ENCODE assay signal across 16 cellular contexts in genomic region chr2:238005528-238005927, GRCh38. TPM values are rescaled to one million over a fixed set of nuclear protein-coding genes. Genes with fewer than 3 reads are reported as not detected.
DNase-seq lines count a peak whose midpoint lies in the region; ATAC-seq and FAIRE-seq lines count a peak whose summit lies in the region.
"Had no signal": no experiment of that assay in that cellular context is flagged by ENCODE, and none has a peak within 500 bp of the region (broad histone marks: within the 10 kb centered on the region; RNA-seq: fewer than 3 reads in every experiment).

No MANE protein-coding gene starts in this region.

- H3K9me3 Mint-ChIP-seq in activated CD4-positive, alpha-beta T cell treated with anti-CD3 and anti-CD28 coated beads, Interleukin-2, amount 10 ng/mL, durations not matched to agents 24 days and 14 days: peaks cover 7% of the 10 kb centered on the region
- no peaks in the 10 kb centered on the region for H3K9me3 Mint-ChIP-seq in activated T-helper 2 cell treated with anti-CD3 and anti-CD28 coated beads, Interferon-gamma antibody, Interleukin-2, Interleukin-4, amounts not matched to agents 10 μg/mL and 5 μg/mL and 100 μg/mL, durations not matched to agents 14 hours and 24 hours and 36 hours
- H3K9me3 Mint-ChIP-seq in T-cell: no peaks in the 10 kb centered on the region

- no peaks in the 10 kb centered on the region for H3K27me3 Mint-ChIP-seq in activated CD4-positive, alpha-beta T cell treated with anti-CD3 and anti-CD28 coated beads, Interleukin-2, amount 10 ng/mL, durations not matched to agents 24 days and 14 days
- H3K27me3 Mint-ChIP-seq in activated T-helper 2 cell treated with anti-CD3 and anti-CD28 coated beads, Interferon-gamma antibody, Interleukin-2, Interleukin-4, amounts not matched to agents 10 μg/mL and 5 μg/mL and 100 μg/mL, durations not matched to agents 14 hours and 24 hours and 36 hours (ENCODE audit: low read depth): no peaks in the 10 kb centered on the region
- H3K27me3 Mint-ChIP-seq in T-cell: no peaks in the 10 kb centered on the region

- H3K4me3 Mint-ChIP-seq in activated CD4-positive, alpha-beta T cell treated with anti-CD3 and anti-CD28 coated beads, Interleukin-2, amount 10 ng/mL, durations not matched to agents 24 days and 14 days: peak overlapping the region; percentile 3
- no peak overlapping the region for H3K4me3 Mint-ChIP-seq in activated T-helper 2 cell treated with anti-CD3 and anti-CD28 coated beads, Interferon-gamma antibody, Interleukin-2, Interleukin-4, amounts not matched to agents 10 μg/mL and 5 μg/mL and 100 μg/mL, durations not matched to agents 14 hours and 24 hours and 36 hours (ENCODE audit: low read depth)
- no peak overlapping the region for H3K4me3 Mint-ChIP-seq in T-cell

- H3K27me3 ChIP-seq in small intestine (ENCODE audit: control insufficient read depth in 2 of 2, insufficient read depth in 2 of 2, low read length in 2 of 2): no peaks in the 10 kb centered on the region
- H3K27me3 ChIP-seq: Peyer's patch had no signal

- CTCF ChIA-PET in T-cell (lab: Charles Lee): no interaction called here

- WGBS in small intestine, 3 donors: 21 to 50% (median 50%) methylated on average over 1 of the region's 1 CpG

- POLR2A ChIA-PET in T-cell (lab: Charles Lee): no interaction called here

- H3K36me3 Mint-ChIP-seq in activated CD4-positive, alpha-beta T cell treated with anti-CD3 and anti-CD28 coated beads, Interleukin-2, amount 10 ng/mL, durations not matched to agents 24 days and 14 days (ENCODE audit: low read depth): peaks cover 58% of the 10 kb centered on the region
- H3K36me3 Mint-ChIP-seq in activated T-helper 2 cell treated with anti-CD3 and anti-CD28 coated beads, Interferon-gamma antibody, Interleukin-2, Interleukin-4, amounts not matched to agents 10 μg/mL and 5 μg/mL and 100 μg/mL, durations not matched to agents 14 hours and 24 hours and 36 hours (ENCODE audit: low read depth): peaks cover 71% of the 10 kb centered on the region
- peaks cover 37% of the 10 kb centered on the region for H3K36me3 Mint-ChIP-seq in T-cell

- H3K36me3 ChIP-seq in small intestine (ENCODE audit: control insufficient read depth in 2 of 2, insufficient read depth in 2 of 2, low read length in 2 of 2): peaks cover 0 to 2% of the 10 kb centered on the region in 2 donors
- H3K36me3 ChIP-seq: HAP-1 had no signal

- H3K4me3 ChIP-seq in small intestine (ENCODE audit: low read depth in 1 of 2, low read length in 2 of 2): no peak overlapping the region
- H3K4me3 ChIP-seq: A549, HAP-1, Peyer's patch had no signal

- intact Hi-C loops in activated CD4-positive, alpha-beta T cell treated with anti-CD3 and anti-CD28 coated beads, Interleukin-2, amount 10 ng/mL, durations not matched to agents 24 days and 14 days (cut with micrococcal nuclease): loop anchor here (10.0 kb wide), 1 partner anchor 571 kb away; no protein-coding TSS in a partner anchor
- intact Hi-C loops in activated T-helper 2 cell treated with anti-CD3 and anti-CD28 coated beads, Interferon-gamma antibody, Interleukin-2, Interleukin-4, amounts not matched to agents 10 μg/mL and 5 μg/mL and 100 μg/mL, durations not matched to agents 14 hours and 24 hours and 36 hours (cut with micrococcal nuclease): loop anchor here (5.0 kb wide), 1 partner anchor 108 kb away; no protein-coding TSS in a partner anchor
- intact Hi-C loops in cardiac septum (cut with DNase I): no loop called here

- no peaks in the 10 kb centered on the region for H3K9me3 ChIP-seq in small intestine (ENCODE audit: control insufficient read depth, low read depth)
- H3K9me3 ChIP-seq: A549, HAP-1, Peyer's patch had no signal

- ATAC-seq in esophagus mucosa (peak; percentile 93), T-cell (replicated peaks in 1 of 4) (no peak)
- ATAC-seq: A549 had no signal

- no peaks in the 10 kb centered on the region for H3K4me1 ChIP-seq in small intestine (ENCODE audit: control insufficient read depth in 2 of 2, insufficient read depth in 1 of 2, low read depth in 1 of 2, low read length in 1 of 2)
- H3K4me1 ChIP-seq: A549, HAP-1, Peyer's patch had no signal

- peak overlapping the region; percentile 83 for H3K27ac Mint-ChIP-seq in activated CD4-positive, alpha-beta T cell treated with anti-CD3 and anti-CD28 coated beads, Interleukin-2, amount 10 ng/mL, durations not matched to agents 24 days and 14 days
- peak overlapping the region; percentile 80 for H3K27ac Mint-ChIP-seq in activated T-helper 2 cell treated with anti-CD3 and anti-CD28 coated beads, Interferon-gamma antibody, Interleukin-2, Interleukin-4, amounts not matched to agents 10 μg/mL and 5 μg/mL and 100 μg/mL, durations not matched to agents 14 hours and 24 hours and 36 hours
- H3K27ac Mint-ChIP-seq in T-cell: no peak overlapping the region

- H3K27ac ChIP-seq in small intestine (ENCODE audit: low read depth in 1 of 2, low read length in 1 of 2): no peak overlapping the region
- H3K27ac ChIP-seq: A549, C4-2B, Peyer's patch had no signal

- no peak for DNase-seq in activated CD4-positive, alpha-beta T cell treated with anti-CD3 and anti-CD28 coated beads, Interleukin-2, amount 10 ng/mL, durations not matched to agents 24 days and 14 days
- DNase-seq in activated CD4-positive, alpha-beta T cell treated with anti-CD3 and anti-CD28 coated beads, Interleukin-2, amount 50 U/mL, for 48 hours: no peak
- DNase-seq in activated T-helper 2 cell treated with anti-CD3 and anti-CD28 coated beads, Interferon-gamma antibody, Interleukin-2, Interleukin-4, amounts not matched to agents 10 μg/mL and 5 μg/mL and 100 μg/mL, durations not matched to agents 14 hours and 24 hours and 36 hours (ENCODE audit: low spot score): no peak
- DNase-seq in small intestine (peak; percentile 39), T-cell (no peak), cardiac septum (ENCODE audit: low spot score) (no peak), mucosa of gallbladder (ENCODE audit: low spot score) (no peak)
- DNase-seq: Karpas-422, NCI-H187 treated with DMSO at 0.1 percent for 48 hours, NCI-H2171, NCI-H446 treated with DMSO at 0.1 percent for 48 hours, Peyer's patch had no signal

- H3K4me1 Mint-ChIP-seq in activated CD4-positive, alpha-beta T cell treated with anti-CD3 and anti-CD28 coated beads, Interleukin-2, amount 10 ng/mL, durations not matched to agents 24 days and 14 days: peaks cover 56% of the 10 kb centered on the region
- peaks cover 63% of the 10 kb centered on the region for H3K4me1 Mint-ChIP-seq in activated T-helper 2 cell treated with anti-CD3 and anti-CD28 coated beads, Interferon-gamma antibody, Interleukin-2, Interleukin-4, amounts not matched to agents 10 μg/mL and 5 μg/mL and 100 μg/mL, durations not matched to agents 14 hours and 24 hours and 36 hours (ENCODE audit: low read depth)
- H3K4me1 Mint-ChIP-seq in T-cell: peaks cover 48 to 57% (median 51%) of the 10 kb centered on the region in 3 donors

- no peak for FAIRE-seq in small intestine (lab: Jason Lieb, UNC)
- FAIRE-seq: A549 had no signal

RNA-seq across cellular contexts. Expression of gene UBE2F, which starts 38.7 kb away (rescaled TPM):
- 115 and 124 TPM in 2 replicates for total RNA-seq in activated CD4-positive, alpha-beta T cell treated with anti-CD3 and anti-CD28 coated beads, Interleukin-2, amount 10 ng/mL, durations not matched to agents 24 days and 14 days
- total RNA-seq in activated T-helper 2 cell treated with anti-CD3 and anti-CD28 coated beads, Interferon-gamma antibody, Interleukin-2, Interleukin-4, amounts not matched to agents 10 μg/mL and 5 μg/mL and 100 μg/mL, durations not matched to agents 14 hours and 24 hours and 36 hours: 137 and 146 TPM in 2 replicates
- total RNA-seq in esophagus mucosa (58.2 TPM), T-cell (10 to 100 TPM; 35.1 to 53.6 (median 37.3) TPM), cardiac septum (61.0 TPM), mucosa of gallbladder (48.5 TPM)
- polyA plus RNA-seq in small intestine: 10 to 100 TPM; 51.1 to 64.2 (median 58.4) TPM

RNA-seq across cellular contexts. Expression of gene SCLY, which starts 55.3 kb away (rescaled TPM):
- 109 TPM in 2 replicates for total RNA-seq in activated CD4-positive, alpha-beta T cell treated with anti-CD3 and anti-CD28 coated beads, Interleukin-2, amount 10 ng/mL, durations not matched to agents 24 days and 14 days
- 98.6 and 102 TPM in 2 replicates for total RNA-seq in activated T-helper 2 cell treated with anti-CD3 and anti-CD28 coated beads, Interferon-gamma antibody, Interleukin-2, Interleukin-4, amounts not matched to agents 10 μg/mL and 5 μg/mL and 100 μg/mL, durations not matched to agents 14 hours and 24 hours and 36 hours
- total RNA-seq in esophagus mucosa (8.9 TPM), T-cell (10 to 100 TPM; 19.2 to 30.0 (median 25.2) TPM), cardiac septum (8.8 TPM), mucosa of gallbladder (29.1 TPM)
- 10 to 100 TPM; 12.7 to 28.8 (median 23.9) TPM for polyA plus RNA-seq in small intestine

Comparison
In these comparisons a context has a peak if more than half of its experiments do, and no peak if none do; other contexts are left out.
1. H3K27ac Mint-ChIP-seq: peak in activated CD4-positive, alpha-beta T cell treated with anti-CD3 and anti-CD28 coated beads, Interleukin-2, amount 10 ng/mL, durations not matched to agents 24 days and 14 days (single experiment) and activated T-helper 2 cell treated with anti-CD3 and anti-CD28 coated beads, Interferon-gamma antibody, Interleukin-2, Interleukin-4, amounts not matched to agents 10 μg/mL and 5 μg/mL and 100 μg/mL, durations not matched to agents 14 hours and 24 hours and 36 hours (single experiment); none in T-cell (0 of 2).